Comparison of ENCODE assay signal across 8 cellular contexts in genomic region chr13:27131202-27131623, GRCh38. TPM values are rescaled to one million over a fixed set of nuclear protein-coding genes. Genes with fewer than 3 reads are reported as not detected.
DNase-seq lines count a peak whose midpoint lies in the region; ATAC-seq lines count a peak whose summit lies in the region.

No MANE protein-coding gene starts in this region.

- no peaks in the 10 kb centered on the region for H3K27me3 Mint-ChIP-seq in activated CD8-positive, alpha-beta memory T cell treated with anti-CD3 and anti-CD28 coated beads, Interleukin-2, amount 10 ng/mL, durations not matched to agents 7 days and 5 days

- H3K27ac Mint-ChIP-seq in activated CD8-positive, alpha-beta memory T cell treated with anti-CD3 and anti-CD28 coated beads, Interleukin-2, amount 10 ng/mL, durations not matched to agents 7 days and 5 days: peak overlapping the region; percentile 86

- no peaks in the 10 kb centered on the region for H3K9me3 Mint-ChIP-seq in activated CD8-positive, alpha-beta memory T cell treated with anti-CD3 and anti-CD28 coated beads, Interleukin-2, amount 10 ng/mL, durations not matched to agents 7 days and 5 days (ENCODE audit: low read depth)

- DNase-seq in CD1c-positive myeloid dendritic cell (ENCODE audit: extremely low spot score): peak; percentile 42
- DNase-seq in HK-2 (ENCODE audit: unreplicated experiment): peak; percentile 30
- peak; percentile 93 for DNase-seq in activated CD8-positive, alpha-beta memory T cell treated with anti-CD3 and anti-CD28 coated beads, Interleukin-2, amount 10 ng/mL, durations not matched to agents 7 days and 5 days
- peak; percentile 59 for DNase-seq in glomerular visceral epithelial cell (ENCODE audit: extremely low spot score)
- peak; percentile 49 for DNase-seq in stimulated activated CD8-positive, alpha-beta memory T cell treated with anti-CD3 and anti-CD28 coated beads, Interleukin-12 subunit alpha, Interleukin-12 subunit beta, amount 100 ng/mL, for 1 hour (ENCODE audit: low read depth)
- no peak for DNase-seq in Kasumi-1 (lab: John Stamatoyannopoulos, UW)
- no peak for DNase-seq in NCI-H82 treated with DMSO at 0.1 percent for 48 hours (lab: John Stamatoyannopoulos, UW; ENCODE audit: unreplicated experiment)

- peak; percentile 77 for ATAC-seq in GM21367 (IDR thresholded peaks at IDR 0.05; ENCODE audit: unreplicated experiment)
- ATAC-seq in activated CD8-positive, alpha-beta memory T cell treated with anti-CD3 and anti-CD28 coated beads, Interleukin-2, amount 10 ng/mL, durations not matched to agents 7 days and 5 days: peak; percentile 87

- CTCF ChIA-PET in activated CD8-positive, alpha-beta memory T cell treated with anti-CD3 and anti-CD28 coated beads, Interleukin-2, amount 10 ng/mL, durations not matched to agents 7 days and 5 days (lab: Charles Lee): interaction anchor here (0.7 to 3.5 kb wide), 6 partner anchors 10 to 146 kb away, joined by 3 to 9 read pairs (median 4); no protein-coding TSS in a partner anchor

- H3K4me3 Mint-ChIP-seq in activated CD8-positive, alpha-beta memory T cell treated with anti-CD3 and anti-CD28 coated beads, Interleukin-2, amount 10 ng/mL, durations not matched to agents 7 days and 5 days: peak overlapping the region; percentile 7

- H3K4me1 Mint-ChIP-seq in activated CD8-positive, alpha-beta memory T cell treated with anti-CD3 and anti-CD28 coated beads, Interleukin-2, amount 10 ng/mL, durations not matched to agents 7 days and 5 days: peaks cover 86% of the 10 kb centered on the region

- peaks cover 38% of the 10 kb centered on the region for H3K36me3 Mint-ChIP-seq in activated CD8-positive, alpha-beta memory T cell treated with anti-CD3 and anti-CD28 coated beads, Interleukin-2, amount 10 ng/mL, durations not matched to agents 7 days and 5 days

RNA-seq across cellular contexts. Expression of gene USP12, which starts 40.4 kb away (rescaled TPM):
- total RNA-seq in activated CD8-positive, alpha-beta memory T cell treated with anti-CD3 and anti-CD28 coated beads, Interleukin-2, amount 10 ng/mL, durations not matched to agents 7 days and 5 days: 10 to 100 TPM; 32.0 to 38.9 TPM

Comparison
In these comparisons a context has a peak if more than half of its experiments do, and no peak if none do; other contexts are left out.
1. DNase-seq: peak in CD1c-positive myeloid dendritic cell (single experiment), HK-2 (single experiment), activated CD8-positive, alpha-beta memory T cell treated with anti-CD3 and anti-CD28 coated beads, Interleukin-2, amount 10 ng/mL, durations not matched to agents 7 days and 5 days (single experiment), glomerular visceral epithelial cell (single experiment) and stimulated activated CD8-positive, alpha-beta memory T cell treated with anti-CD3 and anti-CD28 coated beads, Interleukin-12 subunit alpha, Interleukin-12 subunit beta, amount 100 ng/mL, for 1 hour (single experiment); none in Kasumi-1 (0 of 2) and NCI-H82 treated with DMSO at 0.1 percent for 48 hours (single experiment).